ENCODE assay signal across 15 cellular contexts in the genomic region with DNA sequence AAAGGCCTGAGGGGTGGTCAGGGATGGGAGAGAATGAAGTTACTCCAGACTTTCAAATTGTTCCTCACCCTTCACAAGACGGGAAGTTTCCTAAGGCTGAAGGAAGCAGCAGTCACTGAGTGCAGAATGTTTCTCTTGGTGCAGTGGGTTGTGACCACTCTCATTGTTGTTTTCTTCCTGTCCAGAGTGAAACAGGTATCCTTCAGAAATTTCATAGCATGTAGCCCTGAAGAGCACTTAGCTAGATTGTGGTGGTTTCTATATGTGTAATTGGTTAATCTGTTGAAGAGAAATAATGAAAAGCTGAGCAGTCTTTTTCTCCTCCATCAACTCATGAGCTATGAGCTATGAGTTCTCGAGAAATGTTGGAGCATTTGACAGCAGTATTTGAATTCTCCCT.
A peak's percentile ranks its signal among the peaks of the same experiment; 100 is the strongest.
DNase-seq lines count a peak whose midpoint lies in the region; ATAC-seq and TF ChIP-seq lines count a peak whose summit lies in the region.
"Had no signal": no experiment of that assay in that cellular context is flagged by ENCODE, and none has a peak within 500 bp of the region (broad histone marks: within the 10 kb centered on the region; RNA-seq: fewer than 3 reads in every experiment).

No MANE protein-coding gene starts in this region.

- no peaks in the 10 kb centered on the region for H3K36me3 ChIP-seq in colonic mucosa
- H3K36me3 ChIP-seq: lower lobe of right lung had no signal

- DNase-seq in activated naive CD8-positive, alpha-beta T cell treated with anti-CD3 and anti-CD28 coated beads, Interleukin-2, amount 50 U/mL, for 24 hours = no peak
- DNase-seq in posterior cingulate gyrus (no peak), colonic mucosa (no peak)
- no peak for DNase-seq in stimulated activated CD4-positive, alpha-beta T cell treated with anti-CD3 and anti-CD28 coated beads, Interleukin-2, amount 100 ng/mL, for 24 hours
- DNase-seq: Calu3, KG1, lower lobe of right lung, NCI-H146, NCI-H748 treated with DMSO at 0.1 percent for 48 hours, T-helper 2 cell had no signal

- intact Hi-C loops in posterior cingulate gyrus (cut with DNase I) (no loop called here), colonic mucosa (cut with DNase I) (no loop called here)

- H3K9me3 ChIP-seq in colonic mucosa = no peaks in the 10 kb centered on the region
- H3K9me3 ChIP-seq: lower lobe of right lung had no signal

- TF ChIP-seq CTCF in colonic mucosa (IDR thresholded peaks at IDR 0.05) = no peak

- no peaks in the 10 kb centered on the region for H3K27me3 Mint-ChIP-seq in activated naive CD8-positive, alpha-beta T cell treated with anti-CD3 and anti-CD28 coated beads, Interleukin-2, amount 50 U/mL, for 24 hours
- H3K27me3 Mint-ChIP-seq: natural killer cell treated with Interleukin-12 subunit alpha and Interleukin-12 subunit beta and Interleukin-15 and Interleukin-18, amount 100 ng/mL, for 72 hours had no signal

- H3K4me3 Mint-ChIP-seq in activated naive CD8-positive, alpha-beta T cell treated with anti-CD3 and anti-CD28 coated beads, Interleukin-2, amount 50 U/mL, for 24 hours = no peak overlapping the region
- H3K4me3 Mint-ChIP-seq: natural killer cell treated with Interleukin-12 subunit alpha and Interleukin-12 subunit beta and Interleukin-15 and Interleukin-18, amount 100 ng/mL, for 72 hours had no signal

- no peaks in the 10 kb centered on the region for H3K9me3 Mint-ChIP-seq in activated naive CD8-positive, alpha-beta T cell treated with anti-CD3 and anti-CD28 coated beads, Interleukin-2, amount 50 U/mL, for 24 hours
- H3K9me3 Mint-ChIP-seq: natural killer cell treated with Interleukin-12 subunit alpha and Interleukin-12 subunit beta and Interleukin-15 and Interleukin-18, amount 100 ng/mL, for 72 hours had no signal

- H3K27ac ChIP-seq in colonic mucosa = no peak overlapping the region
- H3K27ac ChIP-seq: lower lobe of right lung had no signal

- ATAC-seq in GM18502 (IDR thresholded peaks at IDR 0.05; ENCODE audit: poor library complexity, unreplicated experiment) (peak; percentile 67), GM19467 (IDR thresholded peaks at IDR 0.05; ENCODE audit: unreplicated experiment) (peak; percentile 46), HG02852 (IDR thresholded peaks at IDR 0.05; ENCODE audit: unreplicated experiment) (peak; percentile 64), HG03460 (IDR thresholded peaks at IDR 0.05; ENCODE audit: unreplicated experiment) (peak; percentile 61)
- ATAC-seq in activated naive CD8-positive, alpha-beta T cell treated with anti-CD3 and anti-CD28 coated beads, Interleukin-2, amount 50 U/mL, for 24 hours = no peak
- ATAC-seq: lower lobe of right lung; natural killer cell treated with Interleukin-12 subunit alpha and Interleukin-12 subunit beta and Interleukin-15 and Interleukin-18, amount 100 ng/mL, for 72 hours had no signal

- H3K9ac ChIP-seq in colonic mucosa (ENCODE audit: low read depth in 2 of 2, low read length in 2 of 2) = no peak overlapping the region

- no peak overlapping the region for H3K27ac Mint-ChIP-seq in activated naive CD8-positive, alpha-beta T cell treated with anti-CD3 and anti-CD28 coated beads, Interleukin-2, amount 50 U/mL, for 24 hours
- H3K27ac Mint-ChIP-seq: natural killer cell treated with Interleukin-12 subunit alpha and Interleukin-12 subunit beta and Interleukin-15 and Interleukin-18, amount 100 ng/mL, for 72 hours had no signal

- peaks cover 17% of the 10 kb centered on the region for H3K4me1 Mint-ChIP-seq in activated naive CD8-positive, alpha-beta T cell treated with anti-CD3 and anti-CD28 coated beads, Interleukin-2, amount 50 U/mL, for 24 hours

- H3K27me3 ChIP-seq in colonic mucosa = no peaks in the 10 kb centered on the region

- H3K4me3 ChIP-seq in colonic mucosa = no peak overlapping the region
- H3K4me3 ChIP-seq: lower lobe of right lung had no signal

- peaks cover 7% of the 10 kb centered on the region for H3K36me3 Mint-ChIP-seq in activated naive CD8-positive, alpha-beta T cell treated with anti-CD3 and anti-CD28 coated beads, Interleukin-2, amount 50 U/mL, for 24 hours (ENCODE audit: low read depth)
- H3K36me3 Mint-ChIP-seq: natural killer cell treated with Interleukin-12 subunit alpha and Interleukin-12 subunit beta and Interleukin-15 and Interleukin-18, amount 100 ng/mL, for 72 hours had no signal

- no peaks in the 10 kb centered on the region for H3K4me1 ChIP-seq in colonic mucosa
- H3K4me1 ChIP-seq: lower lobe of right lung had no signal
